Comparison of ENCODE assay signal across 20 cellular contexts in the genomic region with DNA sequence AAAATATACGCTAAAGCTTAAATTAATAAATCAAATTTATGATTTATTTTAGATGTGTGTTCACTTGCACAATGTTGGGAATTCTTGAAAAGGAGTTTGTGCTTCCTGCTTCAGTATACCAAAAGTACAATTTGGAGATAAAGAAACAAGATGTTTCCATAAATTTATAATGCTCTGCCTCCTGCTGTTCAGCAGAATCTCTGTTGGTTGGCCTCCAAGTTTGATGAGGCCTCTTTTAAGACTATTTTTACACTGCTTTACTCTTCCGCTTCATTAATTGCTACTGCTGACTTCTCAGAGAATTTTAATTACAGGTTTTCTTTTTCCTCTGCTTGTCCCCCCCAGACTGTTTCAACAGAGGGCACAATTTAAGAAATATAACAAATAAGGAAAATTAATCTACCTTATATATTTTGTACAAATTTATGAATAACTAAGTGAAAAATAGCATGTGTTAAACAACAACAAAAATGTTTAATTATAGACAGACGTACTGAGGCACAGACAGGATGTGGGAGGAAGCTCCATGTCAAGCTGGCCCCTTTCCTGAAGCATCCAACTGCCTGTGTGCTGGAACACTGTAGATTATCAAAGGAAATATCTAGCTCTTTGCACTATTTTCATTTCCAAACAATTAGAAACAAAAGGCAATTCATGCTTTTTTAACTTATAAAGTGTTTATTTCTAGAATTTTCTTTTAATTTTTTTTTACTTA.
DNase-seq lines count a peak whose midpoint lies in the region; ATAC-seq and TF ChIP-seq lines count a peak whose summit lies in the region.
"Had no signal": no experiment of that assay in that cellular context is flagged by ENCODE, and none has a peak within 500 bp of the region (broad histone marks: within the 10 kb centered on the region; RNA-seq: fewer than 3 reads in every experiment).

No MANE protein-coding gene starts in this region.

- H3K4me3 ChIP-seq in BLaER1 treated with 17β-estradiol and CSF1 and Interleukin-3, amounts not matched to agents 10 nM and 100 nM: peak overlapping the region in 2 of 10 experiments; percentile 2 to 43; a peak in 2 of 20 replicates
- H3K4me3 ChIP-seq in IMR-90 (ENCODE audit: insufficient read depth, low read depth, low read length): no peak overlapping the region
- no peak overlapping the region for H3K4me3 ChIP-seq in parathyroid adenoma (ENCODE audit: low read depth, low read length)
- H3K4me3 ChIP-seq: hepatocyte, ovary, thoracic aorta had no signal

- peak overlapping the region in 6 of 11 experiments; percentile 22 to 41 (median 37); a peak in 9 of 22 replicates for H3K9ac ChIP-seq in BLaER1 treated with 17β-estradiol and CSF1 and Interleukin-3, amounts not matched to agents 10 nM and 100 nM
- H3K9ac ChIP-seq in IMR-90 (ENCODE audit: low read depth, low read length): no peak overlapping the region
- no peak overlapping the region for H3K9ac ChIP-seq in parathyroid adenoma

- in situ Hi-C loops in IMR-90 (cut with MboI; ENCODE audit: low sequenced_read_pairs): no loop called here

- no peaks in the 10 kb centered on the region for H4K20me1 ChIP-seq in BLaER1 treated with 17β-estradiol and CSF1 and Interleukin-3, amounts not matched to agents 10 nM and 100 nM
- H4K20me1 ChIP-seq in IMR-90 (ENCODE audit: insufficient read depth, low read length): no peaks in the 10 kb centered on the region

- no peak overlapping the region for H3K4ac ChIP-seq in IMR-90 (ENCODE audit: low read depth, low read length)

- no peak overlapping the region for H3K18ac ChIP-seq in IMR-90 (ENCODE audit: low read depth, low read length)

- BruUV-seq in IMR-90 (replicated peaks; lab: Mats Ljungman, UMichigan): no TSS peak

- peaks cover 12 to 40% (median 27%) of the 10 kb centered on the region in 10 experiments; a peak in 19 of 20 replicates for H3K4me1 ChIP-seq in BLaER1 treated with 17β-estradiol and CSF1 and Interleukin-3, amounts not matched to agents 10 nM and 100 nM
- H3K4me1 ChIP-seq in IMR-90 (ENCODE audit: control insufficient read depth, insufficient read depth, low read length): no peaks in the 10 kb centered on the region; the same call in 1 of the 2 replicates
- no peaks in the 10 kb centered on the region for H3K4me1 ChIP-seq in parathyroid adenoma

- intact Hi-C loops in IMR-90 (cut with micrococcal nuclease): no loop called here

- WGBS in IMR-90 (ENCODE audit: extremely low coverage in 2 of 2, insufficient read length in 1 of 2), 2 experiments: no CpG with 5 or more reads among the region's 3 CpGs

- CTCF ChIA-PET in IMR-90 (lab: Yijun Ruan, JAX): interaction anchor here (1.0 to 1.5 kb wide), 2 partner anchors 14 to 25 kb away, joined by 3 to 4 read pairs; no protein-coding TSS in a partner anchor

- H3K79me1 ChIP-seq in IMR-90 (ENCODE audit: low read depth in 1 of 2, low read length in 2 of 2): no peaks in the 10 kb centered on the region

- no peak overlapping the region for H3K14ac ChIP-seq in IMR-90 (replicated peaks; ENCODE audit: low read depth, low read length)

- H2AFZ ChIP-seq in IMR-90 (replicated peaks; ENCODE audit: low read length, poor library complexity) (no peak overlapping the region), parathyroid adenoma (no peak overlapping the region)
- H2AFZ ChIP-seq: hepatocyte had no signal

- H4K8ac ChIP-seq in IMR-90 (ENCODE audit: low read depth in 2 of 2, low read length in 2 of 2): no peak overlapping the region; a peak in 1 of 4 replicates

- no peaks in the 10 kb centered on the region for H3K79me2 ChIP-seq in parathyroid adenoma
- H3K79me2 ChIP-seq: hepatocyte had no signal

- H3K9me3 Mint-ChIP-seq in naive thymus-derived CD8-positive, alpha-beta T cell: peaks cover 0 to 6% (median 0%) of the 10 kb centered on the region in 9 donors
- H3K9me3 Mint-ChIP-seq: stimulated activated naive B cell treated with anti-CD40 and anti-IgM and Interleukin-4, amounts not matched to agents 10 μg/mL and 1 μg/mL and 100 μg/mL, for 72 hours had no signal

- no peak for TF ChIP-seq POLR2A in IMR-90 (IDR thresholded peaks at IDR 0.05; ENCODE audit: low read depth, low read length)

- ATAC-seq in IMR-90 (ENCODE audit: low read depth) (no peak), GM21619 (IDR thresholded peaks at IDR 0.05; ENCODE audit: unreplicated experiment) (no peak), HG03565 (IDR thresholded peaks at IDR 0.05; ENCODE audit: unreplicated experiment) (no peak)
- no peak for ATAC-seq in naive thymus-derived CD8-positive, alpha-beta T cell
- ATAC-seq: effector memory CD8-positive, alpha-beta T cell; sciatic nerve; stimulated activated naive B cell treated with anti-CD40 and anti-IgM and Interleukin-4, amounts not matched to agents 10 μg/mL and 1 μg/mL and 100 μg/mL, for 72 hours; T-helper 17 cell had no signal

- POLR2A ChIA-PET in IMR-90 (lab: Charles Lee; ENCODE audit: unreplicated experiment): interaction anchor here (0.6 kb wide), 1 partner anchor 339 kb away, joined by 3 read pairs; no protein-coding TSS in a partner anchor
- POLR2A ChIA-PET in naive thymus-derived CD8-positive, alpha-beta T cell (lab: Charles Lee): no interaction called here

- H3K56ac ChIP-seq in IMR-90 (ENCODE audit: extremely low read depth, insufficient read depth, low read length): no peak overlapping the region

- dilution Hi-C loops in IMR-90 (cut with HindIII; ENCODE audit: low sequenced_read_pairs, unreplicated experiment): no loop called here

- no peaks in the 10 kb centered on the region for H3K27me3 Mint-ChIP-seq in naive thymus-derived CD8-positive, alpha-beta T cell
- H3K27me3 Mint-ChIP-seq: activated CD4-positive, alpha-beta memory T cell treated with anti-CD3 and anti-CD28 coated beads for 36 hours; activated naive CD4-positive, alpha-beta T cell treated with anti-CD3 and anti-CD28 coated beads, Interleukin-2, amount 10 ng/mL, durations not matched to agents 7 days and 5 days; activated T-cell treated with anti-CD3 and anti-CD28 coated beads, Interleukin-2, amount 50 U/mL, for 24 hours; effector memory CD8-positive, alpha-beta T cell; stimulated activated naive B cell treated with anti-CD40 and anti-IgM and Interleukin-4, amounts not matched to agents 10 μg/mL and 1 μg/mL and 100 μg/mL, for 72 hours; T-helper 17 cell had no signal

- H3K36me3 Mint-ChIP-seq in naive thymus-derived CD8-positive, alpha-beta T cell: no peaks in the 10 kb centered on the region
- H3K36me3 Mint-ChIP-seq: activated CD4-positive, alpha-beta memory T cell treated with anti-CD3 and anti-CD28 coated beads for 36 hours; activated naive CD4-positive, alpha-beta T cell treated with anti-CD3 and anti-CD28 coated beads, Interleukin-2, amount 10 ng/mL, durations not matched to agents 7 days and 5 days; stimulated activated naive B cell treated with anti-CD40 and anti-IgM and Interleukin-4, amounts not matched to agents 10 μg/mL and 1 μg/mL and 100 μg/mL, for 72 hours had no signal

- H3K4me2 ChIP-seq in BLaER1 treated with 17β-estradiol and CSF1 and Interleukin-3, amounts not matched to agents 10 nM and 100 nM: peak overlapping the region; percentile 26 to 80 (median 65); a peak in 21 of 22 replicates
- peak overlapping the region; percentile 32; the same call in 1 of the 2 replicates for H3K4me2 ChIP-seq in IMR-90 (ENCODE audit: low read depth, low read length)
- peak overlapping the region; percentile 2 for H3K4me2 ChIP-seq in parathyroid adenoma (ENCODE audit: low read length)
- H3K4me2 ChIP-seq: hepatocyte had no signal

- no peak overlapping the region for H2BK20ac ChIP-seq in IMR-90 (ENCODE audit: low read depth, low read length)

- H4K5ac ChIP-seq in IMR-90 (ENCODE audit: low read depth, low read length): no peak overlapping the region

- H2AK9ac ChIP-seq in IMR-90 (replicated peaks; ENCODE audit: low read depth, low read length, poor library complexity): no peak overlapping the region

- H3K9me3 ChIP-seq in BLaER1 treated with 17β-estradiol and CSF1 and Interleukin-3, amounts not matched to agents 10 nM and 100 nM (replicated peaks in 1 of 11): 0 out of 22 replicates have a peak, but pooled peaks cover 0 to 4% (median 0%) of the 10 kb centered on the region in 11 experiments
- H3K9me3 ChIP-seq in IMR-90 (ENCODE audit: control insufficient read depth, insufficient read depth, low read length) (no peaks in the 10 kb centered on the region), parathyroid adenoma (ENCODE audit: control insufficient read depth, low read length) (no peaks in the 10 kb centered on the region)
- H3K9me3 ChIP-seq: ovary, thoracic aorta had no signal

- no peak overlapping the region for H2BK120ac ChIP-seq in IMR-90 (ENCODE audit: low read depth, low read length)

- no peak overlapping the region for H3K23ac ChIP-seq in IMR-90 (ENCODE audit: low read depth, low read length)

- no peak overlapping the region for H3K4me3 Mint-ChIP-seq in naive thymus-derived CD8-positive, alpha-beta T cell
- H3K4me3 Mint-ChIP-seq: activated CD4-positive, alpha-beta memory T cell treated with anti-CD3 and anti-CD28 coated beads for 36 hours; activated naive CD4-positive, alpha-beta T cell treated with anti-CD3 and anti-CD28 coated beads, Interleukin-2, amount 10 ng/mL, durations not matched to agents 7 days and 5 days; activated T-cell treated with anti-CD3 and anti-CD28 coated beads, Interleukin-2, amount 50 U/mL, for 24 hours; effector memory CD8-positive, alpha-beta T cell; stimulated activated naive B cell treated with anti-CD40 and anti-IgM and Interleukin-4, amounts not matched to agents 10 μg/mL and 1 μg/mL and 100 μg/mL, for 72 hours; T-helper 17 cell had no signal

- H3K4me1 Mint-ChIP-seq in naive thymus-derived CD8-positive, alpha-beta T cell: no peaks in the 10 kb centered on the region
- H3K4me1 Mint-ChIP-seq: activated naive CD4-positive, alpha-beta T cell treated with anti-CD3 and anti-CD28 coated beads, Interleukin-2, amount 10 ng/mL, durations not matched to agents 7 days and 5 days; stimulated activated naive B cell treated with anti-CD40 and anti-IgM and Interleukin-4, amounts not matched to agents 10 μg/mL and 1 μg/mL and 100 μg/mL, for 72 hours; T-helper 17 cell had no signal

- no peak overlapping the region for H3K27ac Mint-ChIP-seq in naive thymus-derived CD8-positive, alpha-beta T cell
- H3K27ac Mint-ChIP-seq: activated CD4-positive, alpha-beta memory T cell treated with anti-CD3 and anti-CD28 coated beads for 36 hours; activated naive CD4-positive, alpha-beta T cell treated with anti-CD3 and anti-CD28 coated beads, Interleukin-2, amount 10 ng/mL, durations not matched to agents 7 days and 5 days; activated T-cell treated with anti-CD3 and anti-CD28 coated beads, Interleukin-2, amount 50 U/mL, for 24 hours; effector memory CD8-positive, alpha-beta T cell; stimulated activated naive B cell treated with anti-CD40 and anti-IgM and Interleukin-4, amounts not matched to agents 10 μg/mL and 1 μg/mL and 100 μg/mL, for 72 hours; T-helper 17 cell had no signal

- H3K9me1 ChIP-seq in IMR-90 (ENCODE audit: insufficient read depth, low read length): no peaks in the 10 kb centered on the region; the same call in 1 of the 2 replicates

- no peak overlapping the region for H2AK5ac ChIP-seq in IMR-90 (ENCODE audit: low read depth, low read length)

- no peaks in the 10 kb centered on the region for H3K36me3 ChIP-seq in BLaER1 treated with 17β-estradiol and CSF1 and Interleukin-3, amounts not matched to agents 10 nM and 100 nM
- H3K36me3 ChIP-seq in IMR-90 (ENCODE audit: control insufficient read depth, insufficient read depth, low read length) (no peaks in the 10 kb centered on the region), parathyroid adenoma (ENCODE audit: control insufficient read depth, insufficient read depth, low read length) (no peaks in the 10 kb centered on the region)
- H3K36me3 ChIP-seq: ovary, thoracic aorta, WERI-Rb-1 had no signal

- TF ChIP-seq RAD21 in IMR-90 (IDR thresholded peaks at IDR 0.05; ENCODE audit: low read length): no peak

- H2BK5ac ChIP-seq in IMR-90 (ENCODE audit: low read depth, low read length, poor library complexity, severe bottlenecking): no peak overlapping the region

- H3K27me3 ChIP-seq in BLaER1 treated with 17β-estradiol and CSF1 and Interleukin-3, amounts not matched to agents 10 nM and 100 nM: no peaks in the 10 kb centered on the region
- H3K27me3 ChIP-seq in IMR-90 (ENCODE audit: control insufficient read depth, insufficient read depth, low read length) (no peaks in the 10 kb centered on the region), parathyroid adenoma (ENCODE audit: control insufficient read depth, insufficient read depth, low read length) (no peaks in the 10 kb centered on the region)
- H3K27me3 ChIP-seq: hepatocyte, ovary had no signal

- TF ChIP-seq CTCF in IMR-90 (conservative IDR thresholded peaks at IDR 0.05; ENCODE audit: low read depth, low read length): no peak
- no peak for TF ChIP-seq CTCF in parathyroid adenoma (IDR thresholded peaks at IDR 0.05)

- H2BK15ac ChIP-seq in IMR-90 (ENCODE audit: low read depth, low read length): no peak overlapping the region

- H3K27ac ChIP-seq in BLaER1 treated with 17β-estradiol and CSF1 and Interleukin-3, amounts not matched to agents 10 nM and 100 nM: peak overlapping the region in 8 of 11 experiments; percentile 43 to 77 (median 59); a peak in 16 of 22 replicates
- no peak overlapping the region for H3K27ac ChIP-seq in IMR-90 (ENCODE audit: insufficient read depth, low read length)
- H3K27ac ChIP-seq in parathyroid adenoma: no peak overlapping the region
- H3K27ac ChIP-seq: hepatocyte, ovary, thoracic aorta, WERI-Rb-1 had no signal

- no peak overlapping the region for H4K91ac ChIP-seq in IMR-90 (ENCODE audit: insufficient read depth, low read depth, low read length)

- DNase-seq in IMR-90 (no peak), dermis blood vessel endothelial cell (peak; percentile 25)
- DNase-seq in naive thymus-derived CD8-positive, alpha-beta T cell: no peak
- DNase-seq: activated CD4-positive, alpha-beta memory T cell treated with anti-CD3 and anti-CD28 coated beads for 36 hours; activated naive CD4-positive, alpha-beta T cell treated with anti-CD3 and anti-CD28 coated beads, Interleukin-2, amount 10 ng/mL, durations not matched to agents 7 days and 5 days; activated T-cell treated with anti-CD3 and anti-CD28 coated beads, Interleukin-2, amount 50 U/mL, for 24 hours; effector memory CD8-positive, alpha-beta T cell; NCI-H748 treated with DMSO at 0.1 percent for 48 hours; ovary; SHP77; stimulated activated naive B cell treated with anti-CD40 and anti-IgM and Interleukin-4, amounts not matched to agents 10 μg/mL and 1 μg/mL and 100 μg/mL, for 72 hours; T-helper 17 cell; WERI-Rb-1 had no signal

Comparison
In these comparisons a context has a peak if more than half of its experiments do, and no peak if none do; other contexts are left out.
1. H3K27ac ChIP-seq: peak in BLaER1 treated with 17β-estradiol and CSF1 and Interleukin-3, amounts not matched to agents 10 nM and 100 nM (8 of 11); none in IMR-90 (single experiment) and parathyroid adenoma (single experiment).
2. H3K4me2 ChIP-seq: peak in every context shown above with its lines; median percentile 65 in BLaER1 treated with 17β-estradiol and CSF1 and Interleukin-3, amounts not matched to agents 10 nM and 100 nM; 32 in IMR-90; 2 in parathyroid adenoma.
3. H3K9ac ChIP-seq: peak in BLaER1 treated with 17β-estradiol and CSF1 and Interleukin-3, amounts not matched to agents 10 nM and 100 nM (6 of 11); none in IMR-90 (single experiment) and parathyroid adenoma (single experiment).